8 cellular contexts compared by ENCODE assay signal in the genomic region with DNA sequence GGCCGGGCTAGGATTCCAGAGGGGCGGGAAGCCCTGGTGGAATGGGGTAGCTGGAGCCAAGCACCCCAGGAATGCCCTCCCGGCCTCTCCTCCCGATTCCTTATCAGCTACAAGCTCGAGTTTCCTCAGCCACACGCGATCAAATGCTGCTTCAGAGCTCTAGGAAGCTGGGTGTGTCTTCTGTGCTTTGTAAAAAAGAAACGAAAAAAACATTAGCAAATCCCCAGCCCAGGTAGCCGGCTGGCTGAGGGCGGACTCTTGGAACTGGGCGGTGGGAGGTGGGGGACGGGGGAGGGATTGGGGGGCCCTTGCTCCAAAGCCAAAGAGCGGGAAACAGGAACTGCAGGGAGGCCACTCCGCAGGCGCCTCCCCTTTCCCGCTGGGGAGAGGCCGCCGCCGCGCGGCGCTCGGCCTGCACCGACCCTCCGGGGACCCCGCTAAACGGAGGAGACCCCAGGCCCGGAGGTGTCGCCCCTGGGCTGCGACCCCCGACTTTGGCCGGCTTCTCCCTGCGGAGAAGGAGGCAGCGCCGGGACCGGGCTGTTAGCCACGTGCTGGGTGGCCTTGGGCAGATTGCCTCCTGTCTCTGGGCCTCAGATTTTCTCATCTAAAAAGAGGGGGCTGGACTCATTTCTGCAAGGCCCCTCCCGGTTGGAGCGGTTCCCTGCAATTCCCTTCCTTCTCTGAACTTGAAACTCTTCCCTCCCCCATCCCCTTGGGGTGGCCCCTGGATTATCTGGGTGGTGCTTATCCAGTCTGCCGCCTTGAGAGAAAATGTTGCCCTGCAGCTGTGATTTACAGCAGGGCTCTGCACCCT. TPM values are rescaled to one million over a fixed set of nuclear protein-coding genes. Genes with fewer than 3 reads are reported as not detected.
DNase-seq lines count a peak whose midpoint lies in the region; TF ChIP-seq lines count a peak whose summit lies in the region.

No MANE protein-coding gene starts in this region.

- in situ Hi-C loops in mammary epithelial cell (cut with MboI; ENCODE audit: low sequenced_read_pairs in 2 of 2): no loop called here

- dilution Hi-C loops in mammary epithelial cell (cut with HindIII; ENCODE audit: low sequenced_read_pairs): loop anchor here (5.0 kb wide), 1 partner anchor 106 kb away; no protein-coding TSS in a partner anchor

- no peak for TF ChIP-seq RAD21 in Ishikawa (IDR thresholded peaks at IDR 0.05; ENCODE audit: low read depth)

- peak overlapping the region; percentile 80 for H3K4me2 ChIP-seq in mammary epithelial cell (ENCODE audit: insufficient read depth, low read depth, low read length)

- TF ChIP-seq CTCF in mammary epithelial cell (conservative IDR thresholded peaks at IDR 0.05 in 1 of 2, IDR thresholded peaks at IDR 0.05 in 1 of 2; ENCODE audit: extremely low read depth in 1 of 2, insufficient read depth in 1 of 2, low read depth in 1 of 2, low read length in 2 of 2): no peak
- peak in 2 of 3 experiments; percentile 11 to 34 for TF ChIP-seq CTCF in testis (IDR thresholded peaks at IDR 0.05)

- intact Hi-C loops in mammary epithelial cell (cut with micrococcal nuclease) (no loop called here), testis (cut with DNase I; ENCODE audit: low total_unique reads) (no loop called here)

- no peaks in the 10 kb centered on the region for H3K27me3 ChIP-seq in mammary epithelial cell (ENCODE audit: insufficient read depth, low read length)
- H3K27me3 ChIP-seq in testis: no peaks in the 10 kb centered on the region

- H3K36me3 ChIP-seq in mammary epithelial cell (ENCODE audit: insufficient read depth, low read length) (no peaks in the 10 kb centered on the region), testis (ENCODE audit: low read depth, missing control alignments) (no peaks in the 10 kb centered on the region)

- BruUV-seq in mammary epithelial cell (replicated peaks; lab: Mats Ljungman, UMichigan): no TSS peak

- H3K9me3 ChIP-seq in mammary epithelial cell (replicated peaks; ENCODE audit: insufficient read depth, low read length) (peaks cover 7% of the 10 kb centered on the region), testis (no peaks in the 10 kb centered on the region)

- H2AFZ ChIP-seq in mammary epithelial cell (ENCODE audit: low read depth, low read length): peak overlapping the region; percentile 96

- TF ChIP-seq POLR2A in testis (IDR thresholded peaks at IDR 0.05): no peak

- no peak overlapping the region for H3K27ac ChIP-seq in mammary epithelial cell (ENCODE audit: insufficient read depth, low read depth, low read length)
- peak overlapping the region; percentile 86 to 90 for H3K27ac ChIP-seq in testis

- peaks cover 5% of the 10 kb centered on the region for H3K4me1 ChIP-seq in mammary epithelial cell (ENCODE audit: insufficient read depth, low read length)
- peaks cover 26% of the 10 kb centered on the region for H3K4me1 ChIP-seq in testis

- no peak for TF ChIP-seq EP300 in Ishikawa (IDR thresholded peaks at IDR 0.05; ENCODE audit: borderline replicate concordance)

- CTCF ChIA-PET in mammary epithelial cell (lab: Charles Lee; ENCODE audit: low non-redundant PET): interaction anchor here (0.6 kb wide), 2 partner anchors 69 to 98 kb away, joined by 5 to 21 read pairs; partner anchors contain the start of gene PWWP2A

- H3K4me3 ChIP-seq in mammary epithelial cell (replicated peaks in 1 of 3; ENCODE audit: insufficient read depth in 1 of 3, low read depth in 2 of 3, low read length in 3 of 3) (peak overlapping the region in 2 of 3 experiments; percentile 32 to 43), testis (peak overlapping the region; percentile 53 to 66)

- H3K79me2 ChIP-seq in mammary epithelial cell (ENCODE audit: insufficient read depth, low read length): no peaks in the 10 kb centered on the region

- whole genome bisulfite sequencing in mammary epithelial cell (ENCODE audit: low coverage, missing lambda C conversion rate): 14% methylated on average over 11 of the region's 40 CpGs
- 0 to 2% methylated on average over 13 to 32 of the region's 40 CpGs for WGBS in testis, 2 donors

- peak; percentile 91 for DNase-seq in Daoy (ENCODE audit: low read depth)
- no peak for DNase-seq in mammary epithelial cell
- peak; percentile 10 for DNase-seq in kidney glomerular epithelial cell (lab: John Stamatoyannopoulos, UW)
- DNase-seq in testis: peak; percentile 96
- DNase-seq in KG1 (lab: John Stamatoyannopoulos, UW): no peak
- no peak for DNase-seq in midbrain (lab: John Stamatoyannopoulos, UW)
- no peak for DNase-seq in putamen (ENCODE audit: low spot score)

- H3K9ac ChIP-seq in mammary epithelial cell (ENCODE audit: insufficient read depth, low read length): peak overlapping the region; percentile 29

- H4K20me1 ChIP-seq in mammary epithelial cell (ENCODE audit: insufficient read depth, low read length): no peaks in the 10 kb centered on the region

TF ChIP-seq in Ishikawa, 13 proteins besides CTCF, POLR2A, EP300 and RAD21:
- 0 out of 2 replicates have a peak, but pooled peaks have one; percentile 15 for TF ChIP-seq USF1 (IDR thresholded peaks at IDR 0.05)
- TF ChIP-seq YY1 (IDR thresholded peaks at IDR 0.05; ENCODE audit: low read depth): no peak
- no peak for TF ChIP-seq NFIC (IDR thresholded peaks at IDR 0.05)
- peak; percentile 17; the same call in 1 of the 2 replicates for TF ChIP-seq TEAD4 (IDR thresholded peaks at IDR 0.05)
- TF ChIP-seq EGR1 (IDR thresholded peaks at IDR 0.05): no peak
- peak; percentile 26; the same call in 1 of the 2 replicates for TF ChIP-seq TAF1 (IDR thresholded peaks at IDR 0.05; ENCODE audit: low read depth)
- TF ChIP-seq ZBTB7A (IDR thresholded peaks at IDR 0.05; ENCODE audit: low read depth): peak; percentile 87
- peak; percentile 72; the same call in 1 of the 2 replicates for TF ChIP-seq MAX (IDR thresholded peaks at IDR 0.05)
- TF ChIP-seq FOXM1 (IDR thresholded peaks at IDR 0.05; ENCODE audit: borderline replicate concordance, low read depth): no peak
- no peak for TF ChIP-seq CREB1 (IDR thresholded peaks at IDR 0.05; ENCODE audit: low read depth)
- TF ChIP-seq, protein P1, sequence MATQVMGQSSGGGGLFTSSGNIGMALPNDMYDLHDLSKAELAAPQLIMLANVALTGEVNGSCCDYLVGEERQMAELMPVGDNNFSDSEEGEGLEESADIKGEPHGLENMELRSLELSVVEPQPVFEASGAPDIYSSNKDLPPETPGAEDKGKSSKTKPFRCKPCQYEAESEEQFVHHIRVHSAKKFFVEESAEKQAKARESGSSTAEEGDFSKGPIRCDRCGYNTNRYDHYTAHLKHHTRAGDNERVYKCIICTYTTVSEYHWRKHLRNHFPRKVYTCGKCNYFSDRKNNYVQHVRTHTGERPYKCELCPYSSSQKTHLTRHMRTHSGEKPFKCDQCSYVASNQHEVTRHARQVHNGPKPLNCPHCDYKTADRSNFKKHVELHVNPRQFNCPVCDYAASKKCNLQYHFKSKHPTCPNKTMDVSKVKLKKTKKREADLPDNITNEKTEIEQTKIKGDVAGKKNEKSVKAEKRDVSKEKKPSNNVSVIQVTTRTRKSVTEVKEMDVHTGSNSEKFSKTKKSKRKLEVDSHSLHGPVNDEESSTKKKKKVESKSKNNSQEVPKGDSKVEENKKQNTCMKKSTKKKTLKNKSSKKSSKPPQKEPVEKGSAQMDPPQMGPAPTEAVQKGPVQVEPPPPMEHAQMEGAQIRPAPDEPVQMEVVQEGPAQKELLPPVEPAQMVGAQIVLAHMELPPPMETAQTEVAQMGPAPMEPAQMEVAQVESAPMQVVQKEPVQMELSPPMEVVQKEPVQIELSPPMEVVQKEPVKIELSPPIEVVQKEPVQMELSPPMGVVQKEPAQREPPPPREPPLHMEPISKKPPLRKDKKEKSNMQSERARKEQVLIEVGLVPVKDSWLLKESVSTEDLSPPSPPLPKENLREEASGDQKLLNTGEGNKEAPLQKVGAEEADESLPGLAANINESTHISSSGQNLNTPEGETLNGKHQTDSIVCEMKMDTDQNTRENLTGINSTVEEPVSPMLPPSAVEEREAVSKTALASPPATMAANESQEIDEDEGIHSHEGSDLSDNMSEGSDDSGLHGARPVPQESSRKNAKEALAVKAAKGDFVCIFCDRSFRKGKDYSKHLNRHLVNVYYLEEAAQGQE (IDR thresholded peaks at IDR 0.05; ENCODE audit: low read depth): no peak

RNA-seq across cellular contexts. Expression of gene FABP6, which starts 40.9 kb away (rescaled TPM):
- total RNA-seq in Daoy (2014; rRNA removed; shearing (Covaris generic)): 5.7 and 10.7 TPM in 2 replicates
- total RNA-seq in mammary epithelial cell: not detected
- not detected for polyA plus RNA-seq in mammary epithelial cell
- polyA minus RNA-seq in mammary epithelial cell: not detected
- total RNA-seq in testis: 1 to 10 TPM in 1 of 2 donors, under 1 TPM in 1; 0.94 to 1.5 TPM
- polyA plus RNA-seq in testis (ENCODE audit: insufficient read depth, low read depth, low replicate concordance): 4.0 TPM

Comparison
In these comparisons a context has a peak if more than half of its experiments do, and no peak if none do; other contexts are left out.
1. DNase-seq: peak in Daoy (single experiment), kidney glomerular epithelial cell (single experiment) and testis (single experiment); none in mammary epithelial cell (single experiment), KG1 (single experiment), midbrain (single experiment) and putamen (single experiment).
2. CTCF ChIP-seq: peak in testis (2 of 3); none in mammary epithelial cell (0 of 2).